24 cellular contexts compared by ENCODE assay signal in genomic region chr15:54506977-54507524, GRCh38.
"Had no signal": no experiment of that assay in that cellular context is flagged by ENCODE, and none has a peak within 500 bp of the region (broad histone marks: within the 10 kb centered on the region; RNA-seq: fewer than 3 reads in every experiment).

No MANE protein-coding gene starts in this region.

- H3K27me3 ChIP-seq: MG63 had no signal

- ATAC-seq: activated CD4-positive, alpha-beta T cell treated with anti-CD3 and anti-CD28 coated beads for 36 hours; activated T-helper 17 cell treated with anti-CD3 and anti-CD28 coated beads, Interleukin-2, amount 50 U/mL, for 72 hours; Panc1; Right ventricle myocardium inferior; T-cell had no signal

- FAIRE-seq: astrocyte had no signal

- H3K9me3 ChIP-seq: MG63 had no signal

- H3K4me3 ChIP-seq: MG63, SK-N-MC had no signal

- H3K36me3 ChIP-seq: MG63 had no signal

- DNase-seq: activated CD4-positive, alpha-beta memory T cell treated with anti-CD3 and anti-CD28 coated beads, Interleukin-2, amount 10 ng/mL, durations not matched to agents 7 days and 5 days; activated CD4-positive, alpha-beta T cell treated with anti-CD3 and anti-CD28 coated beads for 36 hours; activated CD4-positive, alpha-beta T cell treated with anti-CD3 and anti-CD28 coated beads, Interleukin-2, amount 50 U/mL, for 1 hour; activated gamma-delta T cell; activated naive CD4-positive, alpha-beta T cell treated with anti-CD3 and anti-CD28 coated beads for 36 hours; activated T-cell treated with anti-CD3 and anti-CD28 coated beads for 4 hours; activated T-cell treated with anti-CD3 and anti-CD28 coated beads, Interleukin-2, amount 50 U/mL, for 48 hours; amygdala; KG1; MG63; NCI-H1105; NCI-H1436; NCI-H1694 treated with DMSO at 0.1 percent for 48 hours; NCI-H2081; NCI-H446; NCI-H524; RPMI8226; T-cell had no signal

- H3K27ac ChIP-seq: SK-N-MC, VCaP had no signal
